Comparison of ENCODE assay signal across 1 cellular context in genomic region chr7:28408974-28409715, GRCh38.
A peak's percentile ranks its signal among the peaks of the same experiment; 100 is the strongest.
TF ChIP-seq lines count a peak whose summit lies in the region.

No MANE protein-coding gene starts in this region.

TF ChIP-seq in SK-N-SH, 30 proteins besides CTCF, POLR2A, EP300 and RAD21 (continued from another document):
- TF ChIP-seq SMC3 (IDR thresholded peaks at IDR 0.05; ENCODE audit: low read depth, low read length) (no peak; the same call in 1 of the 2 replicates), MEF2A (IDR thresholded peaks at IDR 0.05; ENCODE audit: borderline replicate concordance, low read depth) (peak; percentile 98), YY1 (IDR thresholded peaks at IDR 0.05; ENCODE audit: low read depth) (no peak), REST (IDR thresholded peaks at IDR 0.05; ENCODE audit: low read depth, low read length) (0 out of 2 replicates have a peak, but pooled peaks have one; percentile 12), FOSL2 (IDR thresholded peaks at IDR 0.05; ENCODE audit: borderline replicate concordance, low read depth) (peak; percentile 53; the same call in 1 of the 2 replicates), TCF12 (IDR thresholded peaks at IDR 0.05) (no peak), SIN3A (IDR thresholded peaks at IDR 0.05; ENCODE audit: borderline replicate concordance, low read depth, low read length) (no peak), GABPA (IDR thresholded peaks at IDR 0.05; ENCODE audit: low read depth) (no peak), USF1 (IDR thresholded peaks at IDR 0.05; ENCODE audit: borderline replicate concordance, low read depth) (peak; percentile 48; the same call in 1 of the 2 replicates), ELF1 (IDR thresholded peaks at IDR 0.05) (no peak), EZH2phosphoT487 (IDR thresholded peaks at IDR 0.05; ENCODE audit: borderline replicate concordance, low read depth) (no peak), FOXJ3 (CRISPR knock-in tag; IDR thresholded peaks at IDR 0.05) (no peak), NRF1 (IDR thresholded peaks at IDR 0.05; ENCODE audit: low read depth, low read length) (peak; percentile 52; the same call in 1 of the 2 replicates), TAF1 (IDR thresholded peaks at IDR 0.05; ENCODE audit: borderline replicate concordance, low read depth, low read length) (no peak)
TF ChIP-seq in SK-N-SH: peak in this region for 9.
